In the genomic region with DNA sequence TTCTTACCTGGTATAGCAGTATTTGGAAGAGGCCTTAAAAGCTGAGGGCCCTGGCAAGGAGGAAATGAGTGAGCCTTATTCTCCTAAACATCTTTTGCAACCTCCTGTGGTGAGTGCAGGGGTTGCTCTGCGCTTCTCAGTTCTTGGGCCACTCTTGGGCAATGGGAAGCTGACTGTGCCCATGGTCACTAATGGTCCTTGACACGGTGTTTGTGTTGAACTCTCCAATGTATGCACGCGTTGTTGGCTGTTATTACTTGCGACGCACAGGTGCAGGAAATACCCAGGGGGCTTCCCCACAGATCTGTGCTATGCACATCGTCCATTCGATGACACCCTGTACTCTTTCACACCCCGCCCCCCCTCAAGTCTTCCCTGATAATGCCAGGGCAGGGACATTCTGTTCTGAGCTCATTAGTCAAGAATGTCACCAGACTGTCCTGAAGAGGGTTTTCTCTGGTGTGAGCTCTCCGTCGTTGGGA, we compare ENCODE assay signal across 11 cellular contexts.
DNase-seq lines count a peak whose midpoint lies in the region; ATAC-seq, FAIRE-seq and TF ChIP-seq lines count a peak whose summit lies in the region.
"Had no signal": no experiment of that assay in that cellular context is flagged by ENCODE, and none has a peak within 500 bp of the region (broad histone marks: within the 10 kb centered on the region; RNA-seq: fewer than 3 reads in every experiment).

No MANE protein-coding gene starts in this region.

- H4K8ac ChIP-seq in neuronal stem cell (ENCODE audit: low read depth, low read length) = no peak overlapping the region

- H3K27me3 ChIP-seq in HepG2 (ENCODE audit: control insufficient read depth in 1 of 2, insufficient read depth in 2 of 2, low read length in 2 of 2) (no peaks in the 10 kb centered on the region), neuronal stem cell (ENCODE audit: control insufficient read depth in 3 of 3, insufficient read depth in 3 of 3, low read depth in 1 of 3, low read length in 3 of 3) (no peaks in the 10 kb centered on the region)
- H3K27me3 ChIP-seq: cardiac muscle cell had no signal

- peak; percentile 43 for ATAC-seq in GM18499 (IDR thresholded peaks at IDR 0.05; ENCODE audit: insufficient read depth, unreplicated experiment)
- peak; percentile 57 for ATAC-seq in GM21526 (IDR thresholded peaks at IDR 0.05; ENCODE audit: low FRiP score, unreplicated experiment)
- peak; percentile 52 for ATAC-seq in HG03457 (IDR thresholded peaks at IDR 0.05; ENCODE audit: unreplicated experiment)
- ATAC-seq in HepG2 = no peak

- H4K20me1 ChIP-seq in HepG2 (ENCODE audit: insufficient read depth, low read length) = no peaks in the 10 kb centered on the region

- no peaks in the 10 kb centered on the region for H3K79me2 ChIP-seq in HepG2 (ENCODE audit: insufficient read depth, low read length)

- H3K18ac ChIP-seq in neuronal stem cell (ENCODE audit: low read length) = no peak overlapping the region

- H2AFZ ChIP-seq in HepG2 (ENCODE audit: low read length) (no peak overlapping the region), neuronal stem cell (ENCODE audit: low read length) (no peak overlapping the region)

- H3K14ac ChIP-seq in neuronal stem cell (ENCODE audit: low read length) = no peak overlapping the region

- H3K9ac ChIP-seq in HepG2 (ENCODE audit: insufficient read depth, low read depth, low read length) (no peak overlapping the region), neuronal stem cell (ENCODE audit: low read depth, low read length, poor library complexity) (no peak overlapping the region)

- no peaks in the 10 kb centered on the region for H3K9me3 ChIP-seq in HepG2 (ENCODE audit: low read length)
- no peaks in the 10 kb centered on the region for H3K9me3 ChIP-seq in neuronal stem cell (replicated peaks in 1 of 2; ENCODE audit: control insufficient read depth in 2 of 2, insufficient read depth in 1 of 2, low read depth in 1 of 2, low read length in 2 of 2)

- no peaks in the 10 kb centered on the region for H3K36me3 Mint-ChIP-seq in activated CD4-positive, alpha-beta memory T cell treated with anti-CD3 and anti-CD28 coated beads, Interleukin-2, amount 10 ng/mL, durations not matched to agents 7 days and 5 days (ENCODE audit: low read depth)

- H3K4me3 ChIP-seq in HepG2 (replicated peaks in 1 of 3; ENCODE audit: insufficient read depth in 1 of 3, low read depth in 2 of 3, low read length in 3 of 3) = no peak overlapping the region
- H3K4me3 ChIP-seq in neuronal stem cell (ENCODE audit: low read length in 2 of 2) = no peak overlapping the region
- H3K4me3 ChIP-seq: cardiac muscle cell had no signal

- POLR2A ChIA-PET in HepG2 (lab: Yijun Ruan, JAX) = no interaction called here
- POLR2A ChIA-PET in activated CD4-positive, alpha-beta memory T cell treated with anti-CD3 and anti-CD28 coated beads, Interleukin-2, amount 10 ng/mL, durations not matched to agents 7 days and 5 days (lab: Charles Lee) = no interaction called here

- no peak overlapping the region for H2AK5ac ChIP-seq in neuronal stem cell (ENCODE audit: low read depth, low read length)

- TF ChIP-seq POLR2A in HepG2 (IDR thresholded peaks at IDR 0.05; ENCODE audit: insufficient read depth in 1 of 2, low read depth in 2 of 2, low read length in 2 of 2) = no peak

- H3K9me3 Mint-ChIP-seq in activated CD4-positive, alpha-beta memory T cell treated with anti-CD3 and anti-CD28 coated beads, Interleukin-2, amount 10 ng/mL, durations not matched to agents 7 days and 5 days = no peaks in the 10 kb centered on the region

- intact Hi-C loops in HepG2 (cut with micrococcal nuclease; ENCODE audit: unreplicated experiment) = loop anchor here (5.0 kb wide), 1 partner anchor 78 kb away; the partner anchor contains the start of gene EDN1

- H3K4me1 ChIP-seq in HepG2 (ENCODE audit: insufficient read depth, low read length) (peaks cover 47% of the 10 kb centered on the region), neuronal stem cell (ENCODE audit: control insufficient read depth in 2 of 2, insufficient read depth in 1 of 2, low read depth in 1 of 2, low read length in 2 of 2) (peaks cover 6 to 7% of the 10 kb centered on the region in 2 donors)

- H3K4ac ChIP-seq in neuronal stem cell (ENCODE audit: low read length) = no peak overlapping the region

- H3K27ac Mint-ChIP-seq in activated CD4-positive, alpha-beta memory T cell treated with anti-CD3 and anti-CD28 coated beads, Interleukin-2, amount 10 ng/mL, durations not matched to agents 7 days and 5 days = no peak overlapping the region

- no peak overlapping the region for H2BK15ac ChIP-seq in neuronal stem cell (ENCODE audit: low read length)

- no peak overlapping the region for H3K4me3 Mint-ChIP-seq in activated CD4-positive, alpha-beta memory T cell treated with anti-CD3 and anti-CD28 coated beads, Interleukin-2, amount 10 ng/mL, durations not matched to agents 7 days and 5 days

- H3K4me2 ChIP-seq in HepG2 (ENCODE audit: low read depth, low read length) (no peak overlapping the region), neuronal stem cell (ENCODE audit: insufficient read depth, low read length, poor library complexity, severe bottlenecking) (no peak overlapping the region)

- DNase-seq in HepG2 (ENCODE audit: low spot score) (no peak), T-helper 9 cell (no peak), neuronal stem cell (ENCODE audit: low spot score) (no peak), NCI-H748 (lab: John Stamatoyannopoulos, UW; ENCODE audit: unreplicated experiment) (no peak)
- DNase-seq in activated CD4-positive, alpha-beta memory T cell treated with anti-CD3 and anti-CD28 coated beads, Interleukin-2, amount 10 ng/mL, durations not matched to agents 7 days and 5 days = no peak
- DNase-seq: activated CD4-positive, alpha-beta T cell treated with anti-CD3 and anti-CD28 coated beads for 1 hour; NCI-H146 had no signal

- 71% methylated on average over 11 of the region's 11 CpGs for WGBS in HepG2 (ENCODE audit: low lambda C conversion rate)
- WGBS in neuronal stem cell (ENCODE audit: extremely low coverage in 2 of 2, insufficient read length in 2 of 2, insufficient replicate concordance in 1 of 2), 2 donors = no CpG with 5 or more reads among the region's 11 CpGs

- TF ChIP-seq CTCF in HepG2 (CRISPR knock-in tag; IDR thresholded peaks at IDR 0.05) = no peak

- no peaks in the 10 kb centered on the region for H3K36me3 ChIP-seq in HepG2 (replicated peaks in 1 of 2; ENCODE audit: control insufficient read depth in 1 of 2, insufficient read depth in 2 of 2, low read length in 2 of 2)
- no peaks in the 10 kb centered on the region for H3K36me3 ChIP-seq in neuronal stem cell (replicated peaks in 1 of 2; ENCODE audit: control insufficient read depth in 2 of 2, insufficient read depth in 2 of 2, low read length in 2 of 2)
- H3K36me3 ChIP-seq: cardiac muscle cell had no signal

- in situ Hi-C loops in HepG2 (cut with HindIII; ENCODE audit: extremely low pct_ligation_motif_present, low pct_unique_long_range_greater_than_20kb) = no loop called here

- no peak for FAIRE-seq in HepG2 (lab: Jason Lieb, UNC)

- TF ChIP-seq RAD21 in HepG2 (CRISPR knock-in tag; IDR thresholded peaks at IDR 0.05) = no peak

- no peak overlapping the region for H2BK12ac ChIP-seq in neuronal stem cell (ENCODE audit: low read length)

- no peak overlapping the region for H3K23ac ChIP-seq in neuronal stem cell (ENCODE audit: low read depth, low read length, poor library complexity)

- BruUV-seq in HepG2 (replicated peaks; lab: Mats Ljungman, UMichigan) = no TSS peak

- no peak overlapping the region for H3K27ac ChIP-seq in HepG2 (ENCODE audit: extremely low read length, insufficient read depth, low read length)
- H3K27ac ChIP-seq in neuronal stem cell (replicated peaks; ENCODE audit: low read length) = no peak overlapping the region
- H3K27ac ChIP-seq: cardiac muscle cell had no signal

- no peaks in the 10 kb centered on the region for H3K27me3 Mint-ChIP-seq in activated CD4-positive, alpha-beta memory T cell treated with anti-CD3 and anti-CD28 coated beads, Interleukin-2, amount 10 ng/mL, durations not matched to agents 7 days and 5 days

- CTCF ChIA-PET in HepG2 (lab: Yijun Ruan, JAX; ENCODE audit: low intra/inter-chr PET ratio, low total read pairs) = no interaction called here
- CTCF ChIA-PET in activated CD4-positive, alpha-beta memory T cell treated with anti-CD3 and anti-CD28 coated beads, Interleukin-2, amount 10 ng/mL, durations not matched to agents 7 days and 5 days (lab: Charles Lee) = no interaction called here

- no peak overlapping the region for H2BK5ac ChIP-seq in neuronal stem cell (ENCODE audit: low read length)

- no peaks in the 10 kb centered on the region for H3K4me1 Mint-ChIP-seq in activated CD4-positive, alpha-beta memory T cell treated with anti-CD3 and anti-CD28 coated beads, Interleukin-2, amount 10 ng/mL, durations not matched to agents 7 days and 5 days

- no peak overlapping the region for H4K91ac ChIP-seq in neuronal stem cell (ENCODE audit: low read depth, low read length, poor library complexity)

- no peaks in the 10 kb centered on the region for H3K79me1 ChIP-seq in neuronal stem cell (ENCODE audit: low read depth, low read length)

- TF ChIP-seq EP300 in HepG2 (IDR thresholded peaks at IDR 0.05; ENCODE audit: low read depth in 2 of 2, low read length in 2 of 2) = no peak
- no peak for TF ChIP-seq EP300 in HepG2 (CRISPR knock-in tag; IDR thresholded peaks at IDR 0.05; ENCODE audit: borderline replicate concordance)

- H2BK120ac ChIP-seq in neuronal stem cell (ENCODE audit: low read depth, low read length) = no peak overlapping the region

TF ChIP-seq in HepG2, 621 proteins besides CTCF, POLR2A, EP300 and RAD21:
- TF ChIP-seq CEBPB (IDR thresholded peaks at IDR 0.05; ENCODE audit: borderline replicate concordance, low read depth, low read length) (peak; percentile 3; the same call in 1 of the 2 replicates), ZNF18 (CRISPR knock-in tag; IDR thresholded peaks at IDR 0.05; ENCODE audit: insufficient replicate concordance) (no peak)
